Comparison of ENCODE assay signal across 9 cellular contexts in genomic region chr14:56874375-56874774, GRCh38.
A peak's percentile ranks its signal among the peaks of the same experiment; 100 is the strongest.
DNase-seq lines count a peak whose midpoint lies in the region; ATAC-seq and TF ChIP-seq lines count a peak whose summit lies in the region.
"Had no signal": no experiment of that assay in that cellular context is flagged by ENCODE, and none has a peak within 500 bp of the region (broad histone marks: within the 10 kb centered on the region; RNA-seq: fewer than 3 reads in every experiment).

No MANE protein-coding gene starts in this region.

- in situ Hi-C loops in GM23248 (cut with MboI), result no loop called here

- H4K20me1 ChIP-seq in GM23248 (ENCODE audit: insufficient read depth), result no peaks in the 10 kb centered on the region

- H3K27me3 ChIP-seq in AG04450 (ENCODE audit: control insufficient read depth, insufficient read depth, low read length), result no peaks in the 10 kb centered on the region
- no peaks in the 10 kb centered on the region for H3K27me3 ChIP-seq in GM23248 (replicated peaks; ENCODE audit: insufficient read depth)

- CTCF ChIA-PET in AG04450 (lab: Charles Lee), result no interaction called here

- no peak overlapping the region for H2AFZ ChIP-seq in GM23248

- H3F3A ChIP-seq in GM23248 (ENCODE audit: insufficient read depth), result no peaks in the 10 kb centered on the region

- no peaks in the 10 kb centered on the region for H3K9me2 ChIP-seq in GM23248 (ENCODE audit: insufficient read depth)

- 5 to 9% methylated on average over 5 of the region's 5 CpGs for WGBS in GM23248 (ENCODE audit: low coverage in 1 of 2, low lambda C conversion rate in 2 of 2, missing lambda C conversion rate in 2 of 2), 2 experiments

- no peaks in the 10 kb centered on the region; the same call in none of the 2 replicates for H3K9me3 ChIP-seq in AG04450 (ENCODE audit: control insufficient read depth, insufficient read depth, low read length)
- no peaks in the 10 kb centered on the region for H3K9me3 ChIP-seq in GM23248 (ENCODE audit: low read depth)

- no peaks in the 10 kb centered on the region for H3K36me3 ChIP-seq in GM23248 (ENCODE audit: low read depth)

- DNase-seq in AG04450 (ENCODE audit: low read depth, low spot score), result no peak
- peak; percentile 2 for DNase-seq in GM23248
- peak; percentile 73 for DNase-seq in NCI-H69 (lab: John Stamatoyannopoulos, UW)
- DNase-seq in fibroblast of mammary gland (ENCODE audit: low read depth), result peak; percentile 0
- DNase-seq in activated CD4-positive, CD25-positive, alpha-beta regulatory T cell treated with anti-CD3 and anti-CD28 coated beads, Interleukin-2, amount 50 U/mL, for 72 hours, result no peak
- no peak for DNase-seq in amniotic stem cell (lab: John Stamatoyannopoulos, UW)
- no peak for DNase-seq in caudate nucleus (lab: John Stamatoyannopoulos, UW)
- DNase-seq: GF-D8 had no signal

- H3K4me3 ChIP-seq in AG04450 (ENCODE audit: low read depth, low read length), result no peak overlapping the region
- H3K4me3 ChIP-seq in GM23248, result no peak overlapping the region
- no peak overlapping the region for H3K4me3 ChIP-seq in fibroblast of mammary gland (ENCODE audit: control insufficient read depth, low read depth, low read length)

- POLR2A ChIA-PET in AG04450 (lab: Yijun Ruan, JAX), result no interaction called here

- H3K4me2 ChIP-seq in GM23248 (ENCODE audit: unreplicated experiment), result no peak overlapping the region

- H3K9ac ChIP-seq in GM23248, result no peak overlapping the region

- ATAC-seq in HG03135 (IDR thresholded peaks at IDR 0.05; ENCODE audit: unreplicated experiment), result no peak

- no peak overlapping the region for H3K27ac ChIP-seq in AG04450 (ENCODE audit: low read depth, low read length)
- no peak overlapping the region for H3K27ac ChIP-seq in GM23248
- no peak overlapping the region for H3K27ac ChIP-seq in caudate nucleus (ENCODE audit: low read depth, low read length)

- H3K4me1 ChIP-seq in GM23248 (ENCODE audit: insufficient read depth), result no peaks in the 10 kb centered on the region

- TF ChIP-seq CTCF in AG04450 (IDR thresholded peaks at IDR 0.05; ENCODE audit: low read depth, low read length) (0 out of 2 replicates have a peak, but pooled peaks have one; percentile 11), fibroblast of mammary gland (conservative IDR thresholded peaks at IDR 0.05; ENCODE audit: control insufficient read depth, insufficient read depth, low read depth, low read length) (peak; percentile 6)

- H3K79me2 ChIP-seq in GM23248 (ENCODE audit: insufficient read depth), result no peaks in the 10 kb centered on the region

Comparison
In these comparisons a context has a peak if more than half of its experiments do, and no peak if none do; other contexts are left out.
1. DNase-seq: peak in GM23248 (single experiment), NCI-H69 (single experiment) and fibroblast of mammary gland (single experiment); none in AG04450 (single experiment), activated CD4-positive, CD25-positive, alpha-beta regulatory T cell treated with anti-CD3 and anti-CD28 coated beads, Interleukin-2, amount 50 U/mL, for 72 hours (single experiment), amniotic stem cell (single experiment) and caudate nucleus (0 of 61).